ENCODE assay signal across 14 cellular contexts in the genomic region with DNA sequence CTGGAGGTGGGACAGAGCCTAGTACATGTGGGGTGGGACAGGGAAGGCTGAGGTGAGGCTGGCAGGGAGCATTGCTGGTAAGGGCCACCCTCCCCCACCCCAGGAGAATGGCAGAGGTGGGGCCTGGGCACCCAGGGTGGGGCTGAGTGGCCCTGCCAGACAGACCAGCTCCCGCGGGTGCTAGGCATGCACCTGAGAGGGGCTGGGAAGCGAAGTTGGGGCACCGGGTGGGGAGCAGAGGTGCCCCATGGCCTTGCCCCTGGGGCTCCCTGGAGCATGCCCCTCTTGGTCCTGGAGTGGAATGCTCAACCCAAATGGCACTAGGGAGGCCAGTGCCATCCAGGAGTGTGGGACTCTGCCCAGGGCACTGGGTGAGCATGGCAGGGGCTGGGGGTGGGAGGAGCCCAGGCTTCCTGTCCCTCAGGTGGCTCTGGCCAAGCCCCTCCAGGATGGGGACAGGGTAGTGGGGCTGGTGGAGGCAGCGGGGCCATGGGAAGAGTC. TPM values are rescaled to one million over a fixed set of nuclear protein-coding genes. Genes with fewer than 3 reads are reported as not detected.
DNase-seq lines count a peak whose midpoint lies in the region; ATAC-seq and TF ChIP-seq lines count a peak whose summit lies in the region.
"Had no signal": no experiment of that assay in that cellular context is flagged by ENCODE, and none has a peak within 500 bp of the region (broad histone marks: within the 10 kb centered on the region; RNA-seq: fewer than 3 reads in every experiment).

No MANE protein-coding gene starts in this region.

- peaks cover 0 to 2% (median 0%) of the 10 kb centered on the region in 7 donors for H3K9me3 Mint-ChIP-seq in CD14-positive monocyte
- H3K9me3 Mint-ChIP-seq: activated naive CD4-positive, alpha-beta T cell treated with anti-CD3 and anti-CD28 coated beads, Interleukin-2, amount 10 ng/mL, durations not matched to agents 7 days and 5 days; neural progenitor cell had no signal

- peak; percentile 44 for DNase-seq in CD14-positive monocyte (ENCODE audit: low spot score)
- DNase-seq in left ventricle myocardium superior = peak; percentile 34
- DNase-seq in anterior cingulate cortex (lab: John Stamatoyannopoulos, UW) = no peak
- no peak for DNase-seq in MV-4-11 (lab: John Stamatoyannopoulos, UW)
- no peak for DNase-seq in epidermal melanocyte (ENCODE audit: insufficient read length, low spot score)
- DNase-seq: activated CD4-positive, alpha-beta T cell treated with anti-CD3 and anti-CD28 coated beads, Interleukin-2, amount 50 U/mL, for 48 hours; activated naive CD4-positive, alpha-beta T cell treated with anti-CD3 and anti-CD28 coated beads, Interleukin-2, amount 10 ng/mL, durations not matched to agents 7 days and 5 days; dorsolateral prefrontal cortex; NCI-H748 treated with DMSO at 0.1 percent for 48 hours had no signal

- H3K4me1 Mint-ChIP-seq in CD14-positive monocyte = peaks cover 59% of the 10 kb centered on the region

- H3K27ac Mint-ChIP-seq in CD14-positive monocyte = peak overlapping the region; percentile 86 to 96 (median 91)
- H3K27ac Mint-ChIP-seq: activated naive CD4-positive, alpha-beta T cell treated with anti-CD3 and anti-CD28 coated beads, Interleukin-2, amount 10 ng/mL, durations not matched to agents 7 days and 5 days; neural progenitor cell had no signal

- peaks cover 37 to 50% of the 10 kb centered on the region in 2 donors for H3K36me3 Mint-ChIP-seq in CD14-positive monocyte
- H3K36me3 Mint-ChIP-seq: activated naive CD4-positive, alpha-beta T cell treated with anti-CD3 and anti-CD28 coated beads, Interleukin-2, amount 10 ng/mL, durations not matched to agents 7 days and 5 days; neural progenitor cell had no signal

- no peak for ATAC-seq in left ventricle myocardium superior
- no peak for ATAC-seq in GM19452 (IDR thresholded peaks at IDR 0.05; ENCODE audit: unreplicated experiment)

- H3K27ac ChIP-seq in skin epidermis = peak overlapping the region in 12 of 21 experiments; percentile 19 to 95 (median 92)
- H3K27ac ChIP-seq: C4-2B, neural progenitor cell had no signal

- intact Hi-C loops in CD14-positive monocyte (cut with micrococcal nuclease) (loop anchor here in 1 of 2 donors (1.0 kb wide), 1 partner anchor 19 kb away; no protein-coding TSS in a partner anchor), left ventricle myocardium superior (cut with micrococcal nuclease) (no loop called here)

- H3K4me3 ChIP-seq in WI38 (ENCODE audit: low read depth, low read length) (peak overlapping the region; percentile 61), skin epidermis (peak overlapping the region; percentile 42 to 72 (median 62))

- peak overlapping the region; percentile 95 to 98 for H3K4me3 Mint-ChIP-seq in CD14-positive monocyte
- H3K4me3 Mint-ChIP-seq: activated naive CD4-positive, alpha-beta T cell treated with anti-CD3 and anti-CD28 coated beads, Interleukin-2, amount 10 ng/mL, durations not matched to agents 7 days and 5 days had no signal

- H3K27me3 Mint-ChIP-seq in CD14-positive monocyte (ENCODE audit: low read depth in 3 of 3) = no peaks in the 10 kb centered on the region

- TF ChIP-seq CTCF in CD14-positive monocyte (IDR thresholded peaks at IDR 0.05) = no peak
- TF ChIP-seq CTCF in WI38 (IDR thresholded peaks at IDR 0.05; ENCODE audit: low read depth, low read length) = no peak

RNA-seq across cellular contexts. Expression of a gene that starts 1.3 kb away (rescaled TPM):
- polyA plus RNA-seq in CD14-positive monocyte = 10 to 100 TPM; 41.5 to 50.8 TPM
- total RNA-seq in left ventricle myocardium superior = 50.5 TPM

RNA-seq across cellular contexts. Expression of a gene that starts 30.0 kb away (rescaled TPM):
- not detected for polyA plus RNA-seq in CD14-positive monocyte
- 0.42 TPM for total RNA-seq in left ventricle myocardium superior

RNA-seq across cellular contexts. Expression of a gene that starts 40.5 kb away (rescaled TPM):
- not detected for polyA plus RNA-seq in CD14-positive monocyte
- total RNA-seq in left ventricle myocardium superior = not detected

Comparison
In these comparisons a context has a peak if more than half of its experiments do, and no peak if none do; other contexts are left out.
1. DNase-seq: peak in CD14-positive monocyte (single experiment) and left ventricle myocardium superior (single experiment); none in anterior cingulate cortex (0 of 58), MV-4-11 (single experiment) and epidermal melanocyte (single experiment).